ENCODE assay signal across 13 cellular contexts in the genomic region with DNA sequence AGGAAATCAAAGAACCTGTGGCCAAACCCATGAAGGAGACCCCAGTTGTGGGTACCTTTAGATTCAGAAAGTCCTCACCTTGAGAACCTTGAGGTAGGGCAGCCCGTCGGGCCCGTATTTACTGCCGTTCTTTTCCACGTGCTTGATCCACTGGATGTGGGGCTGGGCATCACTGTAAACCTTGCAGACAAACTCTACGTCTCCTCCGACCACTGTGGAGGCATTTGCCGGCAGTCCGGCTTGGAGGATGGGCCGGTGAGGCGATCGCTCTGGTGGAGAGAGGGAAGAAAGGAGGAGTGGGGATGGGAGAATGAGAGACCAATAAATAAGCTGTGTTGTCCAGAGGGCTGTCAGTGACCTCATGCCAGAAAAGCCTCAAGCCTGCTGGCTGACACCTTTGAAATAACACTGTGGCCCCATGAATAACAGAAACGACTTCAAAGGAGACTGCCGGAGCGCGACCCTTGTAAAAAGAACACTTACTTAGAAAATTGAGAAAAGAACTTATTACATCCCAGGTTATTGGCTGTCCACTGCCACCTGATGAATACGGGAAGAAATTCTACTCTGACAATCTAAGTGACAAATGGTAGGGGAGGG.
"Had no signal": no experiment of that assay in that cellular context is flagged by ENCODE, and none has a peak within 500 bp of the region (broad histone marks: within the 10 kb centered on the region; RNA-seq: fewer than 3 reads in every experiment).

No MANE protein-coding gene starts in this region.

- DNase-seq: activated B cell treated with CpG ODN at 0.5 μM for 24 hours; activated CD4-positive, alpha-beta T cell treated with anti-CD3 and anti-CD28 coated beads, Interleukin-2, amount 10 ng/mL, durations not matched to agents 24 days and 14 days; activated naive CD4-positive, alpha-beta T cell treated with anti-CD3 and anti-CD28 coated beads for 36 hours; body of pancreas; dermis blood vessel endothelial cell; left colon; naive thymus-derived CD8-positive, alpha-beta T cell; stimulated activated CD4-positive, alpha-beta T cell treated with anti-CD3 and anti-CD28 coated beads, Interleukin-2, amount 100 ng/mL, for 48 hours; stimulated activated naive CD4-positive, alpha-beta T cell treated with Interleukin-2 at 50 U/mL for 16 hours; T-helper 1 cell had no signal

- H3K4me1 Mint-ChIP-seq: activated B cell treated with CpG ODN at 0.5 μM for 24 hours; naive thymus-derived CD8-positive, alpha-beta T cell had no signal

- H3K27me3 ChIP-seq: body of pancreas, suprapubic skin had no signal

- H3K9me3 Mint-ChIP-seq: activated B cell treated with CpG ODN at 0.5 μM for 24 hours; activated CD4-positive, alpha-beta T cell treated with anti-CD3 and anti-CD28 coated beads, Interleukin-2, amount 10 ng/mL, durations not matched to agents 24 days and 14 days; activated naive CD4-positive, alpha-beta T cell treated with anti-CD3 and anti-CD28 coated beads for 36 hours; central memory CD8-positive, alpha-beta T cell had no signal

- H3K27ac ChIP-seq: body of pancreas, suprapubic skin had no signal

- H3K9me3 ChIP-seq: body of pancreas, suprapubic skin had no signal

- H3K4me3 Mint-ChIP-seq: activated B cell treated with CpG ODN at 0.5 μM for 24 hours; activated CD4-positive, alpha-beta T cell treated with anti-CD3 and anti-CD28 coated beads, Interleukin-2, amount 10 ng/mL, durations not matched to agents 24 days and 14 days; activated naive CD4-positive, alpha-beta T cell treated with anti-CD3 and anti-CD28 coated beads for 36 hours; activated T-helper 17 cell treated with anti-CD3 and anti-CD28 coated beads, Interleukin-2, amount 50 U/mL, for 72 hours; central memory CD8-positive, alpha-beta T cell; naive thymus-derived CD8-positive, alpha-beta T cell had no signal

- H3K27me3 Mint-ChIP-seq: activated B cell treated with CpG ODN at 0.5 μM for 24 hours; activated CD4-positive, alpha-beta T cell treated with anti-CD3 and anti-CD28 coated beads, Interleukin-2, amount 10 ng/mL, durations not matched to agents 24 days and 14 days; central memory CD8-positive, alpha-beta T cell had no signal

- H3K36me3 ChIP-seq: suprapubic skin had no signal

- H3K4me3 ChIP-seq: body of pancreas, suprapubic skin had no signal

- H3K27ac Mint-ChIP-seq: activated B cell treated with CpG ODN at 0.5 μM for 24 hours; activated CD4-positive, alpha-beta T cell treated with anti-CD3 and anti-CD28 coated beads, Interleukin-2, amount 10 ng/mL, durations not matched to agents 24 days and 14 days; activated naive CD4-positive, alpha-beta T cell treated with anti-CD3 and anti-CD28 coated beads for 36 hours; activated T-helper 17 cell treated with anti-CD3 and anti-CD28 coated beads, Interleukin-2, amount 50 U/mL, for 72 hours; naive thymus-derived CD8-positive, alpha-beta T cell had no signal

- ATAC-seq: activated T-helper 17 cell treated with anti-CD3 and anti-CD28 coated beads, Interleukin-2, amount 50 U/mL, for 72 hours; body of pancreas; left colon; naive thymus-derived CD8-positive, alpha-beta T cell had no signal
